In the genomic region with DNA sequence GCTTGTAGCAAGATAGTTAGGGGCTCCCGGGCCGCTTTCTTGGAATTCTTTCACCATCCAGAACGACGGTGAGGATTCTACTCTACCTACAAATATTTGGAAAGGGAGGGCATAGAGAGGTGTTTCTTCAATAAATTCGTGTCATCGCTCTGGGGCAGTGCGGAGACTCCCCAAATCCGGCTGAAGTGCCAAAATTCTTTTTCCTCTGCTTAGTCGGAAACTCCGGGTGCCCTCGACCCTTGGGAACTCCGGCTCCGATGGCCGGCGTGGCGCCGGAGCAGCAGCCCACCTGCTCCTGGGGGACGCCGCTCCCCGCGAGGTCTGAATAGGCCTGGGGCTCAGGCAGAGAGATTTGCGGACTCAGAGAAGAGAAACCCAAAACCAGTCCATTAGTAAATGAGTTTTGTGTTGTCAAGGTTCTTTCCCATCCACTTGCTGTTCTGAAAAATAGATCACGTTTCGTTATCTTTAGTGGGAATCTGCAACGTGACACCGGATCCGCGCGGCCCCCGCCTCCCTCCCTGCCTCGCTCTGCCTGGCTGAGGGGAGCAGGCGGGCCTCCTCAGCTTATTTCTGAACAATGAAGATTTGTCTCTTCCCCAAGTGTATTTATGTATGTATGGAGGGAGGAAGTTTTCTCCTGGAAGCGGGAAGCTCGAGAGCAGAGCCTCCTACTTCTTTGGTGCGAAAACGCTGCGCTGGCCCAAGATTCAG, we compare ENCODE assay signal across 12 cellular contexts. TPM values are rescaled to one million over a fixed set of nuclear protein-coding genes. Genes with fewer than 3 reads are reported as not detected.
DNase-seq lines count a peak whose midpoint lies in the region; ATAC-seq lines count a peak whose summit lies in the region.
"Had no signal": no experiment of that assay in that cellular context is flagged by ENCODE, and none has a peak within 500 bp of the region (broad histone marks: within the 10 kb centered on the region; RNA-seq: fewer than 3 reads in every experiment).

No MANE protein-coding gene starts in this region.

- H3K36me3 Mint-ChIP-seq in activated T-helper 1 cell treated with anti-CD3 and anti-CD28 coated beads, Interleukin-12 subunit alpha, Interleukin-12 subunit beta, Interleukin-2, Interleukin-4 antibody, amounts not matched to agents 30 ng/mL and 10 ng/mL and 1 ng/mL, durations not matched to agents 14 hours and 24 hours and 36 hours (ENCODE audit: low read depth) = peaks cover 5% of the 10 kb centered on the region
- H3K36me3 Mint-ChIP-seq in naive thymus-derived CD4-positive, alpha-beta T cell = peaks cover 0 to 14% (median 4%) of the 10 kb centered on the region in 5 donors

- no peak overlapping the region for H3K9ac ChIP-seq in HUES64 (ENCODE audit: low read depth, low read length)

- no peak for ATAC-seq in naive thymus-derived CD4-positive, alpha-beta T cell
- no peak for ATAC-seq in HG02870 (IDR thresholded peaks at IDR 0.05; ENCODE audit: unreplicated experiment)
- ATAC-seq: esophagus mucosa, K562, left ventricle myocardium superior had no signal

- no peak overlapping the region for H3K27ac ChIP-seq in HUES64 (ENCODE audit: low read depth, low read length)
- no peak overlapping the region for H3K27ac ChIP-seq in naive thymus-derived CD4-positive, alpha-beta T cell (ENCODE audit: low read depth, low read length)
- H3K27ac ChIP-seq: spleen had no signal

- H3K9me3 Mint-ChIP-seq in activated T-helper 1 cell treated with anti-CD3 and anti-CD28 coated beads, Interleukin-12 subunit alpha, Interleukin-12 subunit beta, Interleukin-2, Interleukin-4 antibody, amounts not matched to agents 30 ng/mL and 10 ng/mL and 1 ng/mL, durations not matched to agents 14 hours and 24 hours and 36 hours = no peaks in the 10 kb centered on the region
- H3K9me3 Mint-ChIP-seq in naive thymus-derived CD4-positive, alpha-beta T cell = peaks cover 0 to 9% (median 0%) of the 10 kb centered on the region in 11 donors

- H3K36me3 ChIP-seq in HUES64 (ENCODE audit: insufficient read depth, low read length) = no peaks in the 10 kb centered on the region
- no peaks in the 10 kb centered on the region for H3K36me3 ChIP-seq in naive thymus-derived CD4-positive, alpha-beta T cell (ENCODE audit: control insufficient read depth in 2 of 3, insufficient read depth in 3 of 3, low read length in 3 of 3)
- H3K36me3 ChIP-seq: spleen had no signal

- peaks cover 79% of the 10 kb centered on the region for H3K27me3 Mint-ChIP-seq in activated T-helper 1 cell treated with anti-CD3 and anti-CD28 coated beads, Interleukin-12 subunit alpha, Interleukin-12 subunit beta, Interleukin-2, Interleukin-4 antibody, amounts not matched to agents 30 ng/mL and 10 ng/mL and 1 ng/mL, durations not matched to agents 14 hours and 24 hours and 36 hours (ENCODE audit: insufficient read depth)
- peaks cover 73 to 92% (median 79%) of the 10 kb centered on the region in 5 donors for H3K27me3 Mint-ChIP-seq in naive thymus-derived CD4-positive, alpha-beta T cell

- CTCF ChIA-PET in naive thymus-derived CD4-positive, alpha-beta T cell (lab: Charles Lee) = no interaction called here

- H3K4me3 ChIP-seq in HUES64 (ENCODE audit: low read length) = peak overlapping the region; percentile 43
- no peak overlapping the region for H3K4me3 ChIP-seq in naive thymus-derived CD4-positive, alpha-beta T cell (ENCODE audit: low read length)
- H3K4me3 ChIP-seq: K562 had no signal

- H3K9me3 ChIP-seq in HUES64 (ENCODE audit: insufficient read depth, low read depth, low read length) = no peaks in the 10 kb centered on the region
- no peaks in the 10 kb centered on the region for H3K9me3 ChIP-seq in naive thymus-derived CD4-positive, alpha-beta T cell (ENCODE audit: control insufficient read depth in 2 of 3, low read length in 3 of 3)

- intact Hi-C loops in activated T-helper 1 cell treated with anti-CD3 and anti-CD28 coated beads, Interleukin-12 subunit alpha, Interleukin-12 subunit beta, Interleukin-2, Interleukin-4 antibody, amounts not matched to agents 30 ng/mL and 10 ng/mL and 1 ng/mL, durations not matched to agents 14 hours and 24 hours and 36 hours (cut with micrococcal nuclease) = loop anchor here (1.0 to 10.0 kb wide), 2 partner anchors 144 to 532 kb away; partner anchors contain the start of gene SIX6
- intact Hi-C loops in naive thymus-derived CD4-positive, alpha-beta T cell (cut with micrococcal nuclease) = loop anchor here (2.0 to 10.0 kb wide), 3 partner anchors 69 to 372 kb away; partner anchors contain the start of gene SIX4 (in 1 of the 2)

- 1% methylated on average over 31 of the region's 37 CpGs for WGBS in HUES64

- POLR2A ChIA-PET in naive thymus-derived CD4-positive, alpha-beta T cell (lab: Charles Lee) = no interaction called here

- H3K27ac Mint-ChIP-seq in activated T-helper 1 cell treated with anti-CD3 and anti-CD28 coated beads, Interleukin-12 subunit alpha, Interleukin-12 subunit beta, Interleukin-2, Interleukin-4 antibody, amounts not matched to agents 30 ng/mL and 10 ng/mL and 1 ng/mL, durations not matched to agents 14 hours and 24 hours and 36 hours = peak overlapping the region; percentile 33
- H3K27ac Mint-ChIP-seq in naive thymus-derived CD4-positive, alpha-beta T cell = no peak overlapping the region

- peaks cover 65% of the 10 kb centered on the region for H3K4me1 Mint-ChIP-seq in activated T-helper 1 cell treated with anti-CD3 and anti-CD28 coated beads, Interleukin-12 subunit alpha, Interleukin-12 subunit beta, Interleukin-2, Interleukin-4 antibody, amounts not matched to agents 30 ng/mL and 10 ng/mL and 1 ng/mL, durations not matched to agents 14 hours and 24 hours and 36 hours (ENCODE audit: low read depth)
- H3K4me1 Mint-ChIP-seq in naive thymus-derived CD4-positive, alpha-beta T cell = peaks cover 28 to 72% (median 64%) of the 10 kb centered on the region in 7 donors

- H3K4me3 Mint-ChIP-seq in activated T-helper 1 cell treated with anti-CD3 and anti-CD28 coated beads, Interleukin-12 subunit alpha, Interleukin-12 subunit beta, Interleukin-2, Interleukin-4 antibody, amounts not matched to agents 30 ng/mL and 10 ng/mL and 1 ng/mL, durations not matched to agents 14 hours and 24 hours and 36 hours = no peak overlapping the region
- peak overlapping the region in 9 of 10 donors; percentile 19 to 75 (median 64) for H3K4me3 Mint-ChIP-seq in naive thymus-derived CD4-positive, alpha-beta T cell

- peaks cover 100% of the 10 kb centered on the region for H3K27me3 ChIP-seq in HUES64 (ENCODE audit: insufficient read depth, low read length)
- peaks cover 14 to 45% of the 10 kb centered on the region in 2 donors for H3K27me3 ChIP-seq in naive thymus-derived CD4-positive, alpha-beta T cell (ENCODE audit: control insufficient read depth in 2 of 2, insufficient read depth in 2 of 2, low read length in 2 of 2)

- peak; percentile 80 for DNase-seq in COLO668 (lab: John Stamatoyannopoulos, UW; ENCODE audit: unreplicated experiment)
- no peak for DNase-seq in activated T-helper 1 cell treated with anti-CD3 and anti-CD28 coated beads, Interleukin-12 subunit alpha, Interleukin-12 subunit beta, Interleukin-2, Interleukin-4 antibody, amounts not matched to agents 30 ng/mL and 10 ng/mL and 1 ng/mL, durations not matched to agents 14 hours and 24 hours and 36 hours (ENCODE audit: low spot score)
- no peak for DNase-seq in naive thymus-derived CD4-positive, alpha-beta T cell
- DNase-seq in GM19238 (ENCODE audit: insufficient read length, low spot score) = no peak
- DNase-seq in NCI-H2227 (lab: John Stamatoyannopoulos, UW; ENCODE audit: unreplicated experiment) = no peak
- no peak for DNase-seq in NCI-H2081 (lab: John Stamatoyannopoulos, UW)
- DNase-seq: left ventricle myocardium superior, spleen had no signal

- H3K4me1 ChIP-seq in HUES64 (ENCODE audit: insufficient read depth, low read length) = peaks cover 42% of the 10 kb centered on the region
- peaks cover 12 to 27% of the 10 kb centered on the region in 2 donors for H3K4me1 ChIP-seq in naive thymus-derived CD4-positive, alpha-beta T cell (ENCODE audit: control insufficient read depth in 2 of 2, insufficient read depth in 2 of 2, low read length in 2 of 2)

RNA-seq across cellular contexts. Expression of gene SIX1, which starts 3.6 kb away (rescaled TPM):
- 2.0 TPM for polyA plus RNA-seq in HUES64 (2013, experiment 1 of 2)
- polyA plus RNA-seq in HUES64 (2013, experiment 2 of 2) = 2.7 TPM
- 0.39 and 0.41 TPM in 2 replicates for total RNA-seq in activated T-helper 1 cell treated with anti-CD3 and anti-CD28 coated beads, Interleukin-12 subunit alpha, Interleukin-12 subunit beta, Interleukin-2, Interleukin-4 antibody, amounts not matched to agents 30 ng/mL and 10 ng/mL and 1 ng/mL, durations not matched to agents 14 hours and 24 hours and 36 hours
- total RNA-seq in naive thymus-derived CD4-positive, alpha-beta T cell = under 1 TPM in 1 of 5 experiments, not detected in 4; 0.70 TPM
- polyA plus RNA-seq in naive thymus-derived CD4-positive, alpha-beta T cell = not detected
- total RNA-seq: left ventricle myocardium superior, spleen had no signal
